Comparison of ENCODE assay signal across 8 cellular contexts in the genomic region with DNA sequence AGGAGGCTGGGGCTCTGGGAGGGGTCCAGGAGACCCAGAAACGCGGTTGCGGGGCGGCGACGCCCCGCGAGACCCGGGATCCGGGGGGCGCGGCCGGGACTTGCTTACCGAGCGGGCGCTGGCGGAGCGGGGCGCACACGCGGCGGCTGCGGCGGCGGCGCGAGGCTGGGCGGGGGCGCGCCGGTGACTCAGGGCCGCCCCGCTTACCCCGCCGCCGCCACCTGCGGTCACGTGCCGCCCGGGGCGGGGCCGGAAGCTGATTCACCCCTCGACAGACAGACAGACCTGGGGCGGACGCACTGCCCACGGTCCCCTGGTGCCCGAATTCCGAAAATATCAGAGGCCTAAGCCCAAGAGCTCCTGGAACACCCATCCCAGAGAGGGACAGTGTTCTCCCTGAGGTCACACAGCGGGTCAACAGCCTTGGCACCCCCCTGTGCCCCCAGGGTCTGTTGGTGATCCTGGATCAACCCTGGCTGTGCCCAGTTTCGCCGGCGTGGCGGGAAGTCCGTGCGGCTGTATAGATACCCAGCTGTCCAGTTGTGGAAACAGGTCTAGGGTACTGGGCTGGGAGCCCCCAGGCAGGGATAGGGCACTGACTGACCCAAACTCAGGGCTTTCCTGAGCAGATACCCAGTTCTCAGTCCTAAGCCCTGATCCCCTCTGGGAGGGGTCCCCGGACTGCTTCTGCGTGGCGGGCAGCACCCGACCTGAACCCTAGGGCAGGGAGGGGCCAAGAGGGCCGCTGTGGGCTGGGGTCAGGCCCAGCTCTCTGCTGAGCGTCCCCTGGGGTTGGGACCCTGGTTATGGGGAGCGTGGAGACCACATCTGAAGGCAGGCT. TPM values are rescaled to one million over a fixed set of nuclear protein-coding genes. Genes with fewer than 3 reads are reported as not detected.
DNase-seq lines count a peak whose midpoint lies in the region; ATAC-seq, FAIRE-seq and TF ChIP-seq lines count a peak whose summit lies in the region.

A gene with protein sequence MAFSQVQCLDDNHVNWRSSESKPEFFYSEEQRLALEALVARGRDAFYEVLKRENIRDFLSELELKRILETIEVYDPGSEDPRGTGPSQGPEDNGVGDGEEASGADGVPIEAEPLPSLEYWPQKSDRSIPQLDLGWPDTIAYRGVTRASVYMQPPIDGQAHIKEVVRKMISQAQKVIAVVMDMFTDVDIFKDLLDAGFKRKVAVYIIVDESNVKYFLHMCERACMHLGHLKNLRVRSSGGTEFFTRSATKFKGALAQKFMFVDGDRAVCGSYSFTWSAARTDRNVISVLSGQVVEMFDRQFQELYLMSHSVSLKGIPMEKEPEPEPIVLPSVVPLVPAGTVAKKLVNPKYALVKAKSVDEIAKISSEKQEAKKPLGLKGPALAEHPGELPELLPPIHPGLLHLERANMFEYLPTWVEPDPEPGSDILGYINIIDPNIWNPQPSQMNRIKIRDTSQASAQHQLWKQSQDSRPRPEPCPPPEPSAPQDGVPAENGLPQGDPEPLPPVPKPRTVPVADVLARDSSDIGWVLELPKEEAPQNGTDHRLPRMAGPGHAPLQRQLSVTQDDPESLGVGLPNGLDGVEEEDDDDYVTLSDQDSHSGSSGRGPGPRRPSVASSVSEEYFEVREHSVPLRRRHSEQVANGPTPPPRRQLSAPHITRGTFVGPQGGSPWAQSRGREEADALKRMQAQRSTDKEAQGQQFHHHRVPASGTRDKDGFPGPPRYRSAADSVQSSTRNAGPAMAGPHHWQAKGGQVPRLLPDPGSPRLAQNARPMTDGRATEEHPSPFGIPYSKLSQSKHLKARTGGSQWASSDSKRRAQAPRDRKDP (minus strand): TSS at position 164 of the 841 bp plus-strand sequence. CDS start 723 bp downstream, outside the sequence.

- H3K4me1 Mint-ChIP-seq in progenitor cell of endocrine pancreas (ENCODE audit: low read depth): peaks cover 23% of the 10 kb centered on the region

- peaks cover 3% of the 10 kb centered on the region for H3K27me3 Mint-ChIP-seq in progenitor cell of endocrine pancreas

- TF ChIP-seq CTCF in RWPE1 (conservative IDR thresholded peaks at IDR 0.05; ENCODE audit: low read depth): no peak
- no peak for TF ChIP-seq CTCF in progenitor cell of endocrine pancreas (IDR thresholded peaks at IDR 0.05; ENCODE audit: unreplicated experiment)

- peak; percentile 77 for ATAC-seq in GM19023 (IDR thresholded peaks at IDR 0.05; ENCODE audit: unreplicated experiment)
- peak; percentile 79 for ATAC-seq in HG03342 (IDR thresholded peaks at IDR 0.05; ENCODE audit: unreplicated experiment)

- no peaks in the 10 kb centered on the region for H3K9me3 Mint-ChIP-seq in progenitor cell of endocrine pancreas (ENCODE audit: low read depth)

- DNase-seq in ACHN (peak; percentile 86), RWPE1 (ENCODE audit: low spot score) (peak; percentile 84), activated gamma-delta T cell (lab: John Stamatoyannopoulos, UW) (peak; percentile 87), glomerular visceral epithelial cell (ENCODE audit: extremely low spot score) (peak; percentile 83), progenitor cell of endocrine pancreas (ENCODE audit: low spot score, unreplicated experiment) (peak; percentile 34), urothelium cell line (ENCODE audit: low spot score) (peak; percentile 92)

- H3K27ac ChIP-seq in RWPE1: peak within 1 kb of the TSS; percentile 97

- H3K27ac Mint-ChIP-seq in progenitor cell of endocrine pancreas: peak within 1 kb of the TSS; percentile 74

- POLR2A ChIA-PET in RWPE1 (lab: Yijun Ruan, JAX; ENCODE audit: low non-redundant PET): interaction anchor here (0.6 to 1.6 kb wide), 3 partner anchors 12 to 18 kb away, joined by 3 to 9 read pairs (median 3); no protein-coding TSS in a partner anchor

- H3K4me3 Mint-ChIP-seq in progenitor cell of endocrine pancreas (ENCODE audit: low read depth): peak within 1 kb of the TSS; percentile 85

- H3K36me3 Mint-ChIP-seq in progenitor cell of endocrine pancreas (ENCODE audit: insufficient read depth): no peaks in the 10 kb centered on the region

- CTCF ChIA-PET in RWPE1 (lab: Yijun Ruan, JAX): interaction anchor here (1.8 kb wide), 1 partner anchor 44 kb away, joined by 12 read pairs; no protein-coding TSS in a partner anchor

- peak; percentile 93 for FAIRE-seq in urothelium cell line (lab: Jason Lieb, UNC)

- in situ Hi-C loops in ACHN (cut with HindIII; ENCODE audit: low pct_ligation_motif_present, low pct_unique_long_range_greater_than_20kb, low sequenced_read_pairs): no loop called here

RNA-seq across cellular contexts. Expression of the gene that starts here (rescaled TPM):
- total RNA-seq in progenitor cell of endocrine pancreas: 16.6 and 17.3 TPM in 2 replicates

Comparison
In these comparisons a context has a peak if more than half of its experiments do, and no peak if none do; other contexts are left out.
1. Peak in every context shown above with its lines: DNase-seq, ATAC-seq and H3K27ac ChIP-seq.
2. DNase-seq: peak in every context shown above with its lines; median percentile 92 in urothelium cell line; 87 in activated gamma-delta T cell; 86 in ACHN; 84 in RWPE1; 83 in glomerular visceral epithelial cell; 34 in progenitor cell of endocrine pancreas.